Comparison of ENCODE assay signal across 1 cellular context in genomic region chr11:102560555-102561011, GRCh38.
TF ChIP-seq lines count a peak whose summit lies in the region.

No MANE protein-coding gene starts in this region.

TF ChIP-seq in HCT116, 20 proteins besides CTCF, POLR2A, EP300 and RAD21:
- TF ChIP-seq, protein P1, sequence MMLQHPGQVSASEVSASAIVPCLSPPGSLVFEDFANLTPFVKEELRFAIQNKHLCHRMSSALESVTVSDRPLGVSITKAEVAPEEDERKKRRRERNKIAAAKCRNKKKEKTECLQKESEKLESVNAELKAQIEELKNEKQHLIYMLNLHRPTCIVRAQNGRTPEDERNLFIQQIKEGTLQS (IDR thresholded peaks at IDR 0.05): no peak
- peak; percentile 25; the same call in 1 of the 2 replicates for TF ChIP-seq MAX (IDR thresholded peaks at IDR 0.05)
